8 cellular contexts compared by ENCODE assay signal in genomic region chr17:30710296-30711088, GRCh38.
DNase-seq lines count a peak whose midpoint lies in the region; ATAC-seq, FAIRE-seq and TF ChIP-seq lines count a peak whose summit lies in the region.
"Not testable (repeated sequence)": the region's sequence is repeated elsewhere in the genome, so short reads cannot be mapped to it uniquely, and the experiment has no call there.

No MANE protein-coding gene starts in this region.

- CTCF ChIA-PET in CD8-positive, alpha-beta T cell (lab: Charles Lee): not testable (repeated sequence)

- not testable (repeated sequence) for H3K9me3 ChIP-seq in CD8-positive, alpha-beta T cell (ENCODE audit: low read length); SU-DHL-6 (ENCODE audit: insufficient read depth, low read length); kidney (ENCODE audit: control insufficient read depth in 1 of 2, low read length in 2 of 2); neutrophil; testis

- peak overlapping the region; percentile 88 for H3K9ac ChIP-seq in SU-DHL-6 (ENCODE audit: low read length)
- not testable (repeated sequence) for H3K9ac ChIP-seq in kidney (ENCODE audit: low read length in 2 of 2)

- H3K27me3 ChIP-seq in CD8-positive, alpha-beta T cell (ENCODE audit: insufficient read depth, low read length); SU-DHL-6 (ENCODE audit: low read length); testis: not testable (repeated sequence)
- peaks cover 57% of the 10 kb centered on the region for H3K27me3 ChIP-seq in neutrophil

- H3K27ac Mint-ChIP-seq in CD8-positive, alpha-beta T cell: peak overlapping the region; percentile 57

- FAIRE-seq in kidney (lab: Jason Lieb, UNC): not testable (repeated sequence)

- H3K9me2 ChIP-seq in SU-DHL-6 (replicated peaks; ENCODE audit: insufficient read depth, low read length): not testable (repeated sequence)

- H3K4me3 ChIP-seq in CD8-positive, alpha-beta T cell (ENCODE audit: low read depth, low read length): peak overlapping the region; percentile 33
- H3K4me3 ChIP-seq in Jurkat, Clone E6-1 (ENCODE audit: low read length): peak overlapping the region; percentile 55
- H3K4me3 ChIP-seq in SU-DHL-6 (ENCODE audit: insufficient read depth, low read length, poor library complexity, severe bottlenecking) (peak overlapping the region; percentile 91), epithelial cell of esophagus (ENCODE audit: low read length) (peak overlapping the region; percentile 54), kidney (ENCODE audit: low read length in 2 of 2) (peak overlapping the region; percentile 29 to 59), neutrophil (ENCODE audit: low read depth in 1 of 2, low read length in 1 of 2) (peak overlapping the region; percentile 35 to 67), testis (peak overlapping the region; percentile 62 to 63)

- not testable (repeated sequence) for H3K36me3 Mint-ChIP-seq in CD8-positive, alpha-beta T cell

- ATAC-seq in CD8-positive, alpha-beta T cell: not testable (repeated sequence)

- H3K36me3 ChIP-seq in CD8-positive, alpha-beta T cell (ENCODE audit: insufficient read depth, low read length); SU-DHL-6 (ENCODE audit: low read length); kidney (ENCODE audit: control insufficient read depth in 1 of 2, insufficient read depth in 2 of 2, low read length in 2 of 2); neutrophil; testis (ENCODE audit: low read depth, missing control alignments): not testable (repeated sequence)

- H3K27me3 Mint-ChIP-seq in CD8-positive, alpha-beta T cell (ENCODE audit: low read depth): not testable (repeated sequence)

- not testable (repeated sequence) for DNase-seq in CD8-positive, alpha-beta T cell; Jurkat, Clone E6-1 (ENCODE audit: low read depth, low spot score); epithelial cell of esophagus (ENCODE audit: low read depth); testis
- peak; percentile 71 for DNase-seq in kidney

- not testable (repeated sequence) for H4K20me1 ChIP-seq in SU-DHL-6 (ENCODE audit: low read depth, low read length)

- TF ChIP-seq CTCF in CD8-positive, alpha-beta T cell (IDR thresholded peaks at IDR 0.05); SU-DHL-6 (IDR thresholded peaks at IDR 0.05; ENCODE audit: insufficient read depth, low read length, poor library complexity, severe bottlenecking); epithelial cell of esophagus (IDR thresholded peaks at IDR 0.05; ENCODE audit: insufficient read depth, low read depth, low read length, missing control alignments); kidney (IDR thresholded peaks at IDR 0.05; ENCODE audit: borderline replicate concordance, extremely low read depth, insufficient read depth); neutrophil (IDR thresholded peaks at IDR 0.05); testis (IDR thresholded peaks at IDR 0.05): not testable (repeated sequence)

- H3K4me1 Mint-ChIP-seq in CD8-positive, alpha-beta T cell (ENCODE audit: low read depth): peaks cover 31% of the 10 kb centered on the region

- 34 to 45% methylated on average over 9 to 17 of the region's 29 CpGs for WGBS in testis, 2 donors

- H3F3A ChIP-seq in SU-DHL-6 (ENCODE audit: insufficient read depth): not testable (repeated sequence)

- H3K4me1 ChIP-seq in CD8-positive, alpha-beta T cell (ENCODE audit: insufficient read depth, low read length); kidney (ENCODE audit: control insufficient read depth in 1 of 2, insufficient read depth in 1 of 2, low read depth in 1 of 2, low read length in 2 of 2); testis: not testable (repeated sequence)
- H3K4me1 ChIP-seq in neutrophil (ENCODE audit: control insufficient read depth in 1 of 2, insufficient read depth in 1 of 2, low read depth in 1 of 2, low read length in 1 of 2): peaks cover 20 to 41% of the 10 kb centered on the region in 2 experiments

- H3K4me3 Mint-ChIP-seq in CD8-positive, alpha-beta T cell: peak overlapping the region; percentile 81

- H2AFZ ChIP-seq in SU-DHL-6 (ENCODE audit: low read depth, low read length, severe bottlenecking): not testable (repeated sequence)

- POLR2A ChIA-PET in CD8-positive, alpha-beta T cell (lab: Charles Lee): not testable (repeated sequence)

- TF ChIP-seq POLR2A in testis (IDR thresholded peaks at IDR 0.05): not testable (repeated sequence)

- intact Hi-C loops in CD8-positive, alpha-beta T cell (cut with DNase I, micrococcal nuclease): loop anchor here (2.0 to 10.0 kb wide), 4 partner anchors 20 to 606 kb away; partner anchors contain the start of genes CRLF3 (in 1 of the 2) and GOSR1 (in 1 of the 2)
- intact Hi-C loops in kidney (cut with DNase I); testis (cut with DNase I; ENCODE audit: low total_unique reads): not testable (repeated sequence)

- peak overlapping the region; percentile 56 for H3K4me2 ChIP-seq in SU-DHL-6 (ENCODE audit: low read depth, low read length, poor library complexity, severe bottlenecking)

- peaks cover 60% of the 10 kb centered on the region for H3K79me2 ChIP-seq in SU-DHL-6 (ENCODE audit: insufficient read depth, low read length)

- H3K27ac ChIP-seq in CD8-positive, alpha-beta T cell (ENCODE audit: low read depth, low read length); kidney (ENCODE audit: low read depth in 2 of 2, low read length in 2 of 2); neutrophil; testis: not testable (repeated sequence)
- H3K27ac ChIP-seq in SU-DHL-6 (ENCODE audit: low read depth, low read length): peak overlapping the region; percentile 54; the same call in 1 of the 2 replicates
- peak overlapping the region; percentile 73 for H3K27ac ChIP-seq in angular gyrus (ENCODE audit: low read depth, low read length)

- H3K9me3 Mint-ChIP-seq in CD8-positive, alpha-beta T cell: not testable (repeated sequence)

Comparison
In these comparisons a context has a peak if more than half of its experiments do, and no peak if none do; other contexts are left out.
1. H3K4me3 ChIP-seq: peak in every context shown above with its lines; median percentile 91 in SU-DHL-6; 62 in testis; 55 in Jurkat, Clone E6-1; 54 in epithelial cell of esophagus; 51 in neutrophil; 44 in kidney; 33 in CD8-positive, alpha-beta T cell.